1 cellular context compared by ENCODE assay signal in genomic region chr20:33600414-33600813, GRCh38.
TF ChIP-seq lines count a peak whose summit lies in the region.

No MANE protein-coding gene starts in this region.

TF ChIP-seq in WTC11, 78 proteins besides CTCF, POLR2A, EP300 and RAD21 (continued from another document):
- TF ChIP-seq ZNF425 (CRISPR knock-in tag; conservative IDR thresholded peaks at IDR 0.05), result no peak
- TF ChIP-seq MYBL2 (CRISPR knock-in tag; IDR thresholded peaks at IDR 0.05), result no peak
- no peak for TF ChIP-seq ATF1 (CRISPR knock-in tag; IDR thresholded peaks at IDR 0.05)
- TF ChIP-seq SP1 (CRISPR knock-in tag; conservative IDR thresholded peaks at IDR 0.05), result no peak
- no peak for TF ChIP-seq ESRRA (CRISPR knock-in tag; IDR thresholded peaks at IDR 0.05; ENCODE audit: borderline replicate concordance)
- no peak for TF ChIP-seq ZNF512 (CRISPR knock-in tag; IDR thresholded peaks at IDR 0.05; ENCODE audit: borderline replicate concordance)
